Comparison of ENCODE assay signal across 1 cellular context in genomic region chr9:96654450-96655197, GRCh38.
TF ChIP-seq lines count a peak whose summit lies in the region.

No MANE protein-coding gene starts in this region.

TF ChIP-seq in HepG2, 621 proteins besides CTCF, POLR2A, EP300 and RAD21 (continued from another document and continues in another):
- TF ChIP-seq PRDM4 (CRISPR knock-in tag; IDR thresholded peaks at IDR 0.05; ENCODE audit: borderline replicate concordance) (no peak), RERE (CRISPR knock-in tag; IDR thresholded peaks at IDR 0.05; ENCODE audit: low read depth) (no peak), ZNF639 (CRISPR knock-in tag; conservative IDR thresholded peaks at IDR 0.05) (no peak), ZNF34 (CRISPR knock-in tag; IDR thresholded peaks at IDR 0.05; ENCODE audit: borderline replicate concordance) (no peak), ETV5 (CRISPR knock-in tag; IDR thresholded peaks at IDR 0.05; ENCODE audit: borderline replicate concordance) (0 out of 2 replicates have a peak, but pooled peaks have one; percentile 10), CEBPB (IDR thresholded peaks at IDR 0.05; ENCODE audit: borderline replicate concordance, low read depth, low read length) (no peak), ELF4 (CRISPR knock-in tag; IDR thresholded peaks at IDR 0.05; ENCODE audit: borderline replicate concordance) (no peak), AGO2 (optimal IDR thresholded peaks at IDR 0.05; ENCODE audit: low read depth, low read length) (peak; percentile 77), ZNF670 (CRISPR knock-in tag; IDR thresholded peaks at IDR 0.05; ENCODE audit: borderline replicate concordance) (no peak), ZNF839 (CRISPR knock-in tag; IDR thresholded peaks at IDR 0.05; ENCODE audit: borderline replicate concordance) (no peak), HOXA9 (CRISPR knock-in tag; IDR thresholded peaks at IDR 0.05; ENCODE audit: borderline replicate concordance) (no peak), ZNF251 (CRISPR knock-in tag; IDR thresholded peaks at IDR 0.05) (no peak), DMTF1 (CRISPR knock-in tag; IDR thresholded peaks at IDR 0.05) (no peak), ZNF740 (CRISPR knock-in tag; IDR thresholded peaks at IDR 0.05) (no peak), RARA (CRISPR knock-in tag; IDR thresholded peaks at IDR 0.05) (no peak), ZNF101 (CRISPR knock-in tag; IDR thresholded peaks at IDR 0.05; ENCODE audit: borderline replicate concordance, low read depth) (no peak), SRSF4 (IDR thresholded peaks at IDR 0.05; ENCODE audit: low read depth, low read length, poor library complexity, severe bottlenecking) (no peak), DR1 (CRISPR knock-in tag; IDR thresholded peaks at IDR 0.05) (no peak), PRPF4 (IDR thresholded peaks at IDR 0.05; ENCODE audit: low read depth, low read length, poor library complexity, severe bottlenecking) (no peak), IKZF4 (CRISPR knock-in tag; IDR thresholded peaks at IDR 0.05; ENCODE audit: borderline replicate concordance, low read depth, not compliant biosample characterization) (no peak), ZHX1 (CRISPR knock-in tag; IDR thresholded peaks at IDR 0.05; ENCODE audit: low read depth) (no peak)
- TF ChIP-seq, protein P1, sequence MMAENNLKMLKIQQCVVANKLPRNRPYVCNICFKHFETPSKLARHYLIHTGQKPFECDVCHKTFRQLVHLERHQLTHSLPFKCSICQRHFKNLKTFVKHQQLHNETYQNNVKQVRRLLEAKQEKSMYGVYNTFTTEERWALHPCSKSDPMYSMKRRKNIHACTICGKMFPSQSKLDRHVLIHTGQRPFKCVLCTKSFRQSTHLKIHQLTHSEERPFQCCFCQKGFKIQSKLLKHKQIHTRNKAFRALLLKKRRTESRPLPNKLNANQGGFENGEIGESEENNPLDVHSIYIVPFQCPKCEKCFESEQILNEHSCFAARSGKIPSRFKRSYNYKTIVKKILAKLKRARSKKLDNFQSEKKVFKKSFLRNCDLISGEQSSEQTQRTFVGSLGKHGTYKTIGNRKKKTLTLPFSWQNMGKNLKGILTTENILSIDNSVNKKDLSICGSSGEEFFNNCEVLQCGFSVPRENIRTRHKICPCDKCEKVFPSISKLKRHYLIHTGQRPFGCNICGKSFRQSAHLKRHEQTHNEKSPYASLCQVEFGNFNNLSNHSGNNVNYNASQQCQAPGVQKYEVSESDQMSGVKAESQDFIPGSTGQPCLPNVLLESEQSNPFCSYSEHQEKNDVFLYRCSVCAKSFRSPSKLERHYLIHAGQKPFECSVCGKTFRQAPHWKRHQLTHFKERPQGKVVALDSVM (CRISPR knock-in tag; IDR thresholded peaks at IDR 0.05): no peak
- TF ChIP-seq, protein P2, sequence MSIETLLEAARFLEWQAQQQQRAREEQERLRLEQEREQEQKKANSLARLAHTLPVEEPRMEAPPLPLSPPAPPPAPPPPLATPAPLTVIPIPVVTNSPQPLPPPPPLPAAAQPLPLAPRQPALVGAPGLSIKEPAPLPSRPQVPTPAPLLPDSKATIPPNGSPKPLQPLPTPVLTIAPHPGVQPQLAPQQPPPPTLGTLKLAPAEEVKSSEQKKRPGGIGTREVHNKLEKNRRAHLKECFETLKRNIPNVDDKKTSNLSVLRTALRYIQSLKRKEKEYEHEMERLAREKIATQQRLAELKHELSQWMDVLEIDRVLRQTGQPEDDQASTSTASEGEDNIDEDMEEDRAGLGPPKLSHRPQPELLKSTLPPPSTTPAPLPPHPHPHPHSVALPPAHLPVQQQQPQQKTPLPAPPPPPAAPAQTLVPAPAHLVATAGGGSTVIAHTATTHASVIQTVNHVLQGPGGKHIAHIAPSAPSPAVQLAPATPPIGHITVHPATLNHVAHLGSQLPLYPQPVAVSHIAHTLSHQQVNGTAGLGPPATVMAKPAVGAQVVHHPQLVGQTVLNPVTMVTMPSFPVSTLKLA (IDR thresholded peaks at IDR 0.05): no peak
- TF ChIP-seq, protein P3, sequence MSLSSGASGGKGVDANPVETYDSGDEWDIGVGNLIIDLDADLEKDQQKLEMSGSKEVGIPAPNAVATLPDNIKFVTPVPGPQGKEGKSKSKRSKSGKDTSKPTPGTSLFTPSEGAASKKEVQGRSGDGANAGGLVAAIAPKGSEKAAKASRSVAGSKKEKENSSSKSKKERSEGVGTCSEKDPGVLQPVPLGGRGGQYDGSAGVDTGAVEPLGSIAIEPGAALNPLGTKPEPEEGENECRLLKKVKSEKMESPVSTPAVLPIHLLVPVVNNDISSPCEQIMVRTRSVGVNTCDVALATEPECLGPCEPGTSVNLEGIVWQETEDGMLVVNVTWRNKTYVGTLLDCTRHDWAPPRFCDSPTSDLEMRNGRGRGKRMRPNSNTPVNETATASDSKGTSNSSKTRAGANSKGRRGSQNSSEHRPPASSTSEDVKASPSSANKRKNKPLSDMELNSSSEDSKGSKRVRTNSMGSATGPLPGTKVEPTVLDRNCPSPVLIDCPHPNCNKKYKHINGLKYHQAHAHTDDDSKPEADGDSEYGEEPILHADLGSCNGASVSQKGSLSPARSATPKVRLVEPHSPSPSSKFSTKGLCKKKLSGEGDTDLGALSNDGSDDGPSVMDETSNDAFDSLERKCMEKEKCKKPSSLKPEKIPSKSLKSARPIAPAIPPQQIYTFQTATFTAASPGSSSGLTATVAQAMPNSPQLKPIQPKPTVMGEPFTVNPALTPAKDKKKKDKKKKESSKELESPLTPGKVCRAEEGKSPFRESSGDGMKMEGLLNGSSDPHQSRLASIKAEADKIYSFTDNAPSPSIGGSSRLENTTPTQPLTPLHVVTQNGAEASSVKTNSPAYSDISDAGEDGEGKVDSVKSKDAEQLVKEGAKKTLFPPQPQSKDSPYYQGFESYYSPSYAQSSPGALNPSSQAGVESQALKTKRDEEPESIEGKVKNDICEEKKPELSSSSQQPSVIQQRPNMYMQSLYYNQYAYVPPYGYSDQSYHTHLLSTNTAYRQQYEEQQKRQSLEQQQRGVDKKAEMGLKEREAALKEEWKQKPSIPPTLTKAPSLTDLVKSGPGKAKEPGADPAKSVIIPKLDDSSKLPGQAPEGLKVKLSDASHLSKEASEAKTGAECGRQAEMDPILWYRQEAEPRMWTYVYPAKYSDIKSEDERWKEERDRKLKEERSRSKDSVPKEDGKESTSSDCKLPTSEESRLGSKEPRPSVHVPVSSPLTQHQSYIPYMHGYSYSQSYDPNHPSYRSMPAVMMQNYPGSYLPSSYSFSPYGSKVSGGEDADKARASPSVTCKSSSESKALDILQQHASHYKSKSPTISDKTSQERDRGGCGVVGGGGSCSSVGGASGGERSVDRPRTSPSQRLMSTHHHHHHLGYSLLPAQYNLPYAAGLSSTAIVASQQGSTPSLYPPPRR (CRISPR knock-in tag; IDR thresholded peaks at IDR 0.05; ENCODE audit: borderline replicate concordance): no peak
- TF ChIP-seq, protein P4, sequence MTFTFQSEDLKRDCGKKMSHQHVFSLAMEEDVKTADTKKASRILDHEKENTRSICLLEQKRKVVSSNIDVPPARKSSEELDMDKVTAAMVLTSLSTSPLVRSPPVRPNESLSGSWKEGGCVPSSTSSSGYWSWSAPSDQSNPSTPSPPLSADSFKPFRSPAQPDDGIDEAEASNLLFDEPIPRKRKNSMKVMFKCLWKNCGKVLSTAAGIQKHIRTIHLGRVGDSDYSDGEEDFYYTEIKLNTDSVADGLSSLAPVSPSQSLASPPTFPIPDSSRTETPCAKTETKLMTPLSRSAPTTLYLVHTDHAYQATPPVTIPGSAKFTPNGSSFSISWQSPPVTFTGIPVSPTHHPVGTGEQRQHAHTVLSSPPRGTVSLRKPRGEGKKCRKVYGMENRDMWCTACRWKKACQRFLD (CRISPR knock-in tag; IDR thresholded peaks at IDR 0.05; ENCODE audit: borderline replicate concordance): no peak
- TF ChIP-seq, protein P5, sequence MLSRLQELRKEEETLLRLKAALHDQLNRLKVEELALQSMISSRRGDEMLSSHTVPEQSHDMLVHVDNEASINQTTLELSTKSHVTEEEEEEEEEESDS (CRISPR knock-in tag; IDR thresholded peaks at IDR 0.05; ENCODE audit: borderline replicate concordance): no peak
